In the genomic region with DNA sequence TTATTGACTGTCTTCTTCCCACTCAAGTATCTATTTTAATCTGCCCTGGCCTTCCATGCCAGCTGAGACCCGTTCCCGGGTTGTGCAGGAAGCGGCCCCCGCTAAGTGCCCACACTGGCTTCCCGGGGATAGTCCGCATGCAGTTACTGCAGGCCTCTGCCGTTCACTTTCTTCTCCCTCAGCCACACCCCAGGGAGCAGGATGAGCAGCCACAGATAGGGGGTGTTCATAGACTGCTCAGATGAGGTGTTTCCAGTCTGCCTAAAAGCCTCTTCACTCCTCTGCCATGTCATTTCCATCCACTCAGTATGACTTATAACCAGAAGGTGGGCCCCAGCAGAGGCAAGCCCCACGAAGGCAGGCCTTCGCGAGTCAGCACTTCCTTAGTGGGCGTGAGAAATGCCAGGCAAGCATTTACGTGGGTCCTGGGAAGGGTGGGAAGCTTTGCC, we compare ENCODE assay signal across 10 cellular contexts. TPM values are rescaled to one million over a fixed set of nuclear protein-coding genes. Genes with fewer than 3 reads are reported as not detected.
DNase-seq lines count a peak whose midpoint lies in the region; ATAC-seq and TF ChIP-seq lines count a peak whose summit lies in the region.
"Had no signal": no experiment of that assay in that cellular context is flagged by ENCODE, and none has a peak within 500 bp of the region (broad histone marks: within the 10 kb centered on the region; RNA-seq: fewer than 3 reads in every experiment).

No MANE protein-coding gene starts in this region.

- H2AFZ ChIP-seq in GM23338 = no peak overlapping the region

- H3K36me3 Mint-ChIP-seq in activated CD4-positive, alpha-beta T cell treated with anti-CD3 and anti-CD28 coated beads for 36 hours (ENCODE audit: low read depth) = peaks cover 38% of the 10 kb centered on the region
- peaks cover 3 to 9% of the 10 kb centered on the region in 2 donors for H3K36me3 Mint-ChIP-seq in activated T-cell treated with anti-CD3 and anti-CD28 coated beads, Interleukin-2, amount 50 U/mL, for 72 hours (ENCODE audit: insufficient read depth in 2 of 2)
- H3K36me3 Mint-ChIP-seq in GM23338 (ENCODE audit: low read depth) = peaks cover 38% of the 10 kb centered on the region

- peak; percentile 100 for ATAC-seq in activated CD4-positive, alpha-beta T cell treated with anti-CD3 and anti-CD28 coated beads for 36 hours
- ATAC-seq in activated T-cell treated with anti-CD3 and anti-CD28 coated beads, Interleukin-2, amount 50 U/mL, for 72 hours (replicated peaks in 1 of 2) = peak; percentile 99 to 100
- ATAC-seq in GM23338 (no peak), HG03045 (IDR thresholded peaks at IDR 0.05; ENCODE audit: unreplicated experiment) (no peak)

- CTCF ChIA-PET in activated CD4-positive, alpha-beta T cell treated with anti-CD3 and anti-CD28 coated beads for 36 hours (lab: Charles Lee) = interaction anchor here (1.0 to 1.1 kb wide), 2 partner anchors 12 to 13 kb away, joined by 3 read pairs; no protein-coding TSS in a partner anchor

- no peaks in the 10 kb centered on the region for H3K9me3 Mint-ChIP-seq in activated CD4-positive, alpha-beta T cell treated with anti-CD3 and anti-CD28 coated beads for 36 hours (ENCODE audit: low read depth)
- no peaks in the 10 kb centered on the region for H3K9me3 Mint-ChIP-seq in activated T-cell treated with anti-CD3 and anti-CD28 coated beads, Interleukin-2, amount 50 U/mL, for 72 hours
- H3K9me3 Mint-ChIP-seq in GM23338 = no peaks in the 10 kb centered on the region

- H3K9me3 ChIP-seq in left ventricle myocardium inferior (replicated peaks) = no peaks in the 10 kb centered on the region
- H3K9me3 ChIP-seq: SJCRH30 had no signal

- TF ChIP-seq CTCF in left ventricle myocardium inferior (IDR thresholded peaks at IDR 0.05; ENCODE audit: borderline replicate concordance) = no peak
- TF ChIP-seq CTCF in GM23338 (conservative IDR thresholded peaks at IDR 0.05; ENCODE audit: low read depth in 2 of 2) = no peak

- no peak overlapping the region for H3K4me2 ChIP-seq in GM23338

- DNase-seq in activated CD4-positive, alpha-beta T cell treated with anti-CD3 and anti-CD28 coated beads for 36 hours = peak; percentile 84
- DNase-seq in activated CD4-positive, alpha-beta T cell treated with anti-CD3 and anti-CD28 coated beads, Interleukin-2, amount 50 U/mL, for 4 hours = no peak
- DNase-seq in activated T-cell treated with anti-CD3 and anti-CD28 coated beads, Interleukin-2, amount 50 U/mL, for 72 hours = peak; percentile 76 to 78
- DNase-seq in left ventricle myocardium inferior = no peak
- peak; percentile 17 for DNase-seq in stimulated activated CD8-positive, alpha-beta memory T cell treated with anti-CD3 and anti-CD28 coated beads, Interleukin-4, amount 100 ng/mL, for 24 hours (ENCODE audit: low read depth)
- DNase-seq in GM23338 (ENCODE audit: low spot score) = no peak
- DNase-seq in NK-92 (lab: John Stamatoyannopoulos, UW; ENCODE audit: unreplicated experiment) = no peak
- DNase-seq: NCI-H2029, SJCRH30 had no signal

- POLR2A ChIA-PET in activated CD4-positive, alpha-beta T cell treated with anti-CD3 and anti-CD28 coated beads for 36 hours (lab: Charles Lee) = interaction anchor here (0.7 kb wide), 1 partner anchor 31 kb away, joined by 3 read pairs; no protein-coding TSS in a partner anchor

- H3K4me1 ChIP-seq in left ventricle myocardium inferior (peaks cover 83% of the 10 kb centered on the region), GM23338 (ENCODE audit: insufficient read depth) (no peaks in the 10 kb centered on the region)
- H3K4me1 ChIP-seq: SJCRH30 had no signal

- peaks cover 13% of the 10 kb centered on the region; the same call in 1 of the 2 replicates for H4K20me1 ChIP-seq in GM23338 (replicated peaks; ENCODE audit: insufficient read depth)

- H3K27ac ChIP-seq in left ventricle myocardium inferior (replicated peaks) = peak overlapping the region; percentile 70
- no peak overlapping the region for H3K27ac ChIP-seq in GM23338 (ENCODE audit: low read depth)
- H3K27ac ChIP-seq: SJCRH30 had no signal

- peaks cover 59% of the 10 kb centered on the region for H3K79me2 ChIP-seq in GM23338 (replicated peaks; ENCODE audit: insufficient read depth)

- H3K27me3 ChIP-seq in left ventricle myocardium inferior (ENCODE audit: low read depth) = no peaks in the 10 kb centered on the region
- no peaks in the 10 kb centered on the region for H3K27me3 ChIP-seq in GM23338 (ENCODE audit: insufficient read depth)
- H3K27me3 ChIP-seq: SJCRH30 had no signal

- no peaks in the 10 kb centered on the region for H3F3A ChIP-seq in GM23338 (replicated peaks; ENCODE audit: low read depth)

- H3K36me3 ChIP-seq in left ventricle myocardium inferior (peaks cover 19% of the 10 kb centered on the region), GM23338 (ENCODE audit: insufficient read depth) (peaks cover 7% of the 10 kb centered on the region)

- H3K4me1 Mint-ChIP-seq in activated CD4-positive, alpha-beta T cell treated with anti-CD3 and anti-CD28 coated beads for 36 hours = peaks cover 64% of the 10 kb centered on the region
- peaks cover 73% of the 10 kb centered on the region for H3K4me1 Mint-ChIP-seq in activated T-cell treated with anti-CD3 and anti-CD28 coated beads, Interleukin-2, amount 50 U/mL, for 72 hours (ENCODE audit: low read depth)
- 0 out of 3 replicates have a peak, but pooled peaks cover 2% of the 10 kb centered on the region for H3K4me1 Mint-ChIP-seq in GM23338

- no peaks in the 10 kb centered on the region for H3K9me2 ChIP-seq in GM23338 (ENCODE audit: insufficient read depth)

- peak overlapping the region; percentile 31 for H3K4me3 ChIP-seq in left ventricle myocardium inferior
- H3K4me3 ChIP-seq in GM23338 = no peak overlapping the region
- H3K4me3 ChIP-seq: SJCRH30 had no signal

- intact Hi-C loops in activated CD4-positive, alpha-beta T cell treated with anti-CD3 and anti-CD28 coated beads for 36 hours (cut with DNase I, micrococcal nuclease) = loop anchor here in 1 of 2 experiments (1.0 to 5.0 kb wide), 4 partner anchors 12 to 204 kb away; a partner anchor contains a TSS
- intact Hi-C loops in left ventricle myocardium inferior (cut with micrococcal nuclease) = no loop called here

- peak overlapping the region; percentile 68 for H3K27ac Mint-ChIP-seq in activated CD4-positive, alpha-beta T cell treated with anti-CD3 and anti-CD28 coated beads for 36 hours
- H3K27ac Mint-ChIP-seq in activated T-cell treated with anti-CD3 and anti-CD28 coated beads, Interleukin-2, amount 50 U/mL, for 72 hours = no peak overlapping the region
- no peak overlapping the region for H3K27ac Mint-ChIP-seq in GM23338

- no peaks in the 10 kb centered on the region for H3K27me3 Mint-ChIP-seq in activated CD4-positive, alpha-beta T cell treated with anti-CD3 and anti-CD28 coated beads for 36 hours
- no peaks in the 10 kb centered on the region for H3K27me3 Mint-ChIP-seq in activated T-cell treated with anti-CD3 and anti-CD28 coated beads, Interleukin-2, amount 50 U/mL, for 72 hours (ENCODE audit: low read depth)
- no peaks in the 10 kb centered on the region for H3K27me3 Mint-ChIP-seq in GM23338 (ENCODE audit: insufficient read depth, low read depth, poor library complexity)

- no peak overlapping the region for H3K4me3 Mint-ChIP-seq in activated CD4-positive, alpha-beta T cell treated with anti-CD3 and anti-CD28 coated beads for 36 hours
- H3K4me3 Mint-ChIP-seq in activated T-cell treated with anti-CD3 and anti-CD28 coated beads, Interleukin-2, amount 50 U/mL, for 72 hours = peak overlapping the region; percentile 63 to 69
- H3K4me3 Mint-ChIP-seq in GM23338 = no peak overlapping the region

TF ChIP-seq in GM23338, 12 proteins besides CTCF, POLR2A, EP300 and RAD21 (continues in another document):
- TF ChIP-seq, protein P1, sequence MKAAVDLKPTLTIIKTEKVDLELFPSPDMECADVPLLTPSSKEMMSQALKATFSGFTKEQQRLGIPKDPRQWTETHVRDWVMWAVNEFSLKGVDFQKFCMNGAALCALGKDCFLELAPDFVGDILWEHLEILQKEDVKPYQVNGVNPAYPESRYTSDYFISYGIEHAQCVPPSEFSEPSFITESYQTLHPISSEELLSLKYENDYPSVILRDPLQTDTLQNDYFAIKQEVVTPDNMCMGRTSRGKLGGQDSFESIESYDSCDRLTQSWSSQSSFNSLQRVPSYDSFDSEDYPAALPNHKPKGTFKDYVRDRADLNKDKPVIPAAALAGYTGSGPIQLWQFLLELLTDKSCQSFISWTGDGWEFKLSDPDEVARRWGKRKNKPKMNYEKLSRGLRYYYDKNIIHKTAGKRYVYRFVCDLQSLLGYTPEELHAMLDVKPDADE (IDR thresholded peaks at IDR 0.05) = no peak
- TF ChIP-seq POLR2AphosphoS5 (IDR thresholded peaks at IDR 0.05; ENCODE audit: low read depth) (no peak), ZNF114 (CRISPR knock-in tag; IDR thresholded peaks at IDR 0.05) (no peak), STAT1 (IDR thresholded peaks at IDR 0.05; ENCODE audit: unreplicated experiment) (no peak), EZH2phosphoT487 (IDR thresholded peaks at IDR 0.05; ENCODE audit: unreplicated experiment) (no peak), JUNB (IDR thresholded peaks at IDR 0.05; ENCODE audit: unreplicated experiment) (no peak)

RNA-seq across cellular contexts. Expression of a gene that starts 7.7 kb away (rescaled TPM):
- 10 to 100 TPM; 12.2 to 14.3 TPM for total RNA-seq in activated CD4-positive, alpha-beta T cell treated with anti-CD3 and anti-CD28 coated beads for 36 hours
- 10 to 100 TPM; 15.0 to 15.5 TPM for total RNA-seq in activated T-cell treated with anti-CD3 and anti-CD28 coated beads, Interleukin-2, amount 50 U/mL, for 72 hours
- 34.1 TPM for total RNA-seq in left ventricle myocardium inferior
- 19.9 and 27.0 TPM in 2 replicates for total RNA-seq in GM23338 (2014; rRNA removed; shearing (Covaris generic))
- 14.0 and 17.3 TPM in 2 replicates for polyA plus RNA-seq in GM23338 (2016; fragmentation: Nextera tagmentation; extraction: Ambion mirVana)

RNA-seq across cellular contexts. Expression of a gene that starts 11.7 kb away (rescaled TPM):
- total RNA-seq in activated CD4-positive, alpha-beta T cell treated with anti-CD3 and anti-CD28 coated beads for 36 hours = under 1 TPM; 0.18 to 0.21 TPM
- total RNA-seq in activated T-cell treated with anti-CD3 and anti-CD28 coated beads, Interleukin-2, amount 50 U/mL, for 72 hours = 1 to 10 TPM; 1.6 to 3.0 TPM
- 25.4 TPM for total RNA-seq in left ventricle myocardium inferior
- 1.4 and 3.7 TPM in 2 replicates for total RNA-seq in GM23338 (2014; rRNA removed; shearing (Covaris generic))
- polyA plus RNA-seq in GM23338 (2016; fragmentation: Nextera tagmentation; extraction: Ambion mirVana) = 3.6 and 3.9 TPM in 2 replicates
- total RNA-seq: SJCRH30 had no signal

Comparison
In these comparisons a context has a peak if more than half of its experiments do, and no peak if none do; other contexts are left out.
1. DNase-seq: peak in activated CD4-positive, alpha-beta T cell treated with anti-CD3 and anti-CD28 coated beads for 36 hours (single experiment), activated T-cell treated with anti-CD3 and anti-CD28 coated beads, Interleukin-2, amount 50 U/mL, for 72 hours (2 of 2) and stimulated activated CD8-positive, alpha-beta memory T cell treated with anti-CD3 and anti-CD28 coated beads, Interleukin-4, amount 100 ng/mL, for 24 hours (single experiment); none in activated CD4-positive, alpha-beta T cell treated with anti-CD3 and anti-CD28 coated beads, Interleukin-2, amount 50 U/mL, for 4 hours (0 of 2), left ventricle myocardium inferior (single experiment), GM23338 (single experiment) and NK-92 (single experiment).
2. ATAC-seq: peak in activated CD4-positive, alpha-beta T cell treated with anti-CD3 and anti-CD28 coated beads for 36 hours (single experiment) and activated T-cell treated with anti-CD3 and anti-CD28 coated beads, Interleukin-2, amount 50 U/mL, for 72 hours (2 of 2); none in GM23338 (single experiment) and HG03045 (single experiment).
3. H3K4me3 Mint-ChIP-seq: peak in activated T-cell treated with anti-CD3 and anti-CD28 coated beads, Interleukin-2, amount 50 U/mL, for 72 hours (2 of 2); none in activated CD4-positive, alpha-beta T cell treated with anti-CD3 and anti-CD28 coated beads for 36 hours (single experiment) and GM23338 (single experiment).